8 cellular contexts compared by ENCODE assay signal in the genomic region with DNA sequence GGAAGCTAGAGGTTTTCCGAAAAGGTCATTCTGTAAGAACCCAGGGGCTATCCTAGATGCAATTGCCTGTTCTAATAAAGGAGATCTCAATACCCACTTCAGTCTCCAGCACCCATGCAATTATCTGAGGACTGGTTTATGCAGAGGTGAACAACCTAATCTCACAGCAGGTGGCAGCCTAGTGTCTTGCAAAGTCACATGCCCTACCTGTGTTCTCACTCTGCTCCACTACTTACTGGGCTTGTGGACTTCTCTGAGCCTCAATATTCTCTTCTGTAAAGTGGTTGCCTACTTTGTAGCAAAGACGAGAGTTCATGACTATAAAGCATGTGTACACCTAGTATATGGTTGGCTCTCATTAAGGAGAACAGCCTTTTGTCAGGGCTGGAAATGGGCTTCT. TPM values are rescaled to one million over a fixed set of nuclear protein-coding genes. Genes with fewer than 3 reads are reported as not detected.
DNase-seq lines count a peak whose midpoint lies in the region; ATAC-seq and TF ChIP-seq lines count a peak whose summit lies in the region.

No MANE protein-coding gene starts in this region.

- DNase-seq in DMS153 treated with DMSO at 0.1 percent for 48 hours (lab: John Stamatoyannopoulos, UW; ENCODE audit: unreplicated experiment), result peak; percentile 17
- DNase-seq in GM19238 (ENCODE audit: insufficient read length, low spot score), result peak; percentile 45
- DNase-seq in NCI-H1105 (lab: John Stamatoyannopoulos, UW), result peak; percentile 42
- peak; percentile 5 for DNase-seq in activated T-helper 1 cell treated with anti-CD3 and anti-CD28 coated beads, Interleukin-12 subunit alpha, Interleukin-12 subunit beta, Interleukin-2, Interleukin-4 antibody, amounts not matched to agents 30 ng/mL and 10 ng/mL and 1 ng/mL, durations not matched to agents 14 hours and 24 hours and 36 hours (ENCODE audit: low spot score)
- peak; percentile 13 to 57 for DNase-seq in lung microvascular endothelial cell (ENCODE audit: low read depth in 2 of 2)
- no peak for DNase-seq in WTC11 (ENCODE audit: low spot score)
- no peak for DNase-seq in activated CD8-positive, alpha-beta memory T cell treated with anti-CD3 and anti-CD28 coated beads for 24 hours

- no peak for TF ChIP-seq CTCF in WTC11 (IDR thresholded peaks at IDR 0.05)

- no peaks in the 10 kb centered on the region for H3K36me3 Mint-ChIP-seq in activated T-helper 1 cell treated with anti-CD3 and anti-CD28 coated beads, Interleukin-12 subunit alpha, Interleukin-12 subunit beta, Interleukin-2, Interleukin-4 antibody, amounts not matched to agents 30 ng/mL and 10 ng/mL and 1 ng/mL, durations not matched to agents 14 hours and 24 hours and 36 hours (ENCODE audit: low read depth)
- no peaks in the 10 kb centered on the region for H3K36me3 Mint-ChIP-seq in WTC11

- POLR2A ChIA-PET in WTC11 (lab: Charles Lee), result no interaction called here

- H3K9me3 Mint-ChIP-seq in activated T-helper 1 cell treated with anti-CD3 and anti-CD28 coated beads, Interleukin-12 subunit alpha, Interleukin-12 subunit beta, Interleukin-2, Interleukin-4 antibody, amounts not matched to agents 30 ng/mL and 10 ng/mL and 1 ng/mL, durations not matched to agents 14 hours and 24 hours and 36 hours, result no peaks in the 10 kb centered on the region
- no peaks in the 10 kb centered on the region for H3K9me3 Mint-ChIP-seq in WTC11

- H3K4me1 Mint-ChIP-seq in activated T-helper 1 cell treated with anti-CD3 and anti-CD28 coated beads, Interleukin-12 subunit alpha, Interleukin-12 subunit beta, Interleukin-2, Interleukin-4 antibody, amounts not matched to agents 30 ng/mL and 10 ng/mL and 1 ng/mL, durations not matched to agents 14 hours and 24 hours and 36 hours (ENCODE audit: low read depth), result no peaks in the 10 kb centered on the region
- H3K4me1 Mint-ChIP-seq in WTC11, result peaks cover 6% of the 10 kb centered on the region

- no peak overlapping the region for H3K4me3 Mint-ChIP-seq in activated T-helper 1 cell treated with anti-CD3 and anti-CD28 coated beads, Interleukin-12 subunit alpha, Interleukin-12 subunit beta, Interleukin-2, Interleukin-4 antibody, amounts not matched to agents 30 ng/mL and 10 ng/mL and 1 ng/mL, durations not matched to agents 14 hours and 24 hours and 36 hours
- no peak overlapping the region for H3K4me3 Mint-ChIP-seq in WTC11

- H3K27ac Mint-ChIP-seq in activated T-helper 1 cell treated with anti-CD3 and anti-CD28 coated beads, Interleukin-12 subunit alpha, Interleukin-12 subunit beta, Interleukin-2, Interleukin-4 antibody, amounts not matched to agents 30 ng/mL and 10 ng/mL and 1 ng/mL, durations not matched to agents 14 hours and 24 hours and 36 hours, result no peak overlapping the region
- no peak overlapping the region for H3K27ac Mint-ChIP-seq in WTC11

- intact Hi-C loops in activated T-helper 1 cell treated with anti-CD3 and anti-CD28 coated beads, Interleukin-12 subunit alpha, Interleukin-12 subunit beta, Interleukin-2, Interleukin-4 antibody, amounts not matched to agents 30 ng/mL and 10 ng/mL and 1 ng/mL, durations not matched to agents 14 hours and 24 hours and 36 hours (cut with micrococcal nuclease), result loop anchor here (1.0 kb wide), 1 partner anchor 29 kb away; no protein-coding TSS in a partner anchor

- ATAC-seq in WTC11, result no peak; the same call in 1 of the 2 replicates
- no peak for ATAC-seq in HG03378 (IDR thresholded peaks at IDR 0.05; ENCODE audit: unreplicated experiment)

- CTCF ChIA-PET in WTC11 (lab: Charles Lee), result interaction anchor here (0.5 to 1.6 kb wide), 2 partner anchors 216 to 458 kb away, joined by 3 to 5 read pairs; no protein-coding TSS in a partner anchor

- peaks cover 3% of the 10 kb centered on the region for H3K27me3 Mint-ChIP-seq in activated T-helper 1 cell treated with anti-CD3 and anti-CD28 coated beads, Interleukin-12 subunit alpha, Interleukin-12 subunit beta, Interleukin-2, Interleukin-4 antibody, amounts not matched to agents 30 ng/mL and 10 ng/mL and 1 ng/mL, durations not matched to agents 14 hours and 24 hours and 36 hours (ENCODE audit: insufficient read depth)
- peaks cover 70% of the 10 kb centered on the region for H3K27me3 Mint-ChIP-seq in WTC11 (ENCODE audit: low read depth)

TF ChIP-seq in WTC11, 78 proteins besides CTCF, POLR2A, EP300 and RAD21:
- TF ChIP-seq, protein P1, sequence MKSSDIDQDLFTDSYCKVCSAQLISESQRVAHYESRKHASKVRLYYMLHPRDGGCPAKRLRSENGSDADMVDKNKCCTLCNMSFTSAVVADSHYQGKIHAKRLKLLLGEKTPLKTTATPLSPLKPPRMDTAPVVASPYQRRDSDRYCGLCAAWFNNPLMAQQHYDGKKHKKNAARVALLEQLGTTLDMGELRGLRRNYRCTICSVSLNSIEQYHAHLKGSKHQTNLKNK (CRISPR knock-in tag; IDR thresholded peaks at IDR 0.05), result no peak
- TF ChIP-seq ZNF121 (CRISPR knock-in tag; IDR thresholded peaks at IDR 0.05), result no peak

RNA-seq across cellular contexts. Expression of gene ALDH1B1, which starts 21.0 kb away (rescaled TPM):
- total RNA-seq in activated T-helper 1 cell treated with anti-CD3 and anti-CD28 coated beads, Interleukin-12 subunit alpha, Interleukin-12 subunit beta, Interleukin-2, Interleukin-4 antibody, amounts not matched to agents 30 ng/mL and 10 ng/mL and 1 ng/mL, durations not matched to agents 14 hours and 24 hours and 36 hours, result 31.2 and 31.4 TPM in 2 replicates
- total RNA-seq in lung microvascular endothelial cell (9.2 and 11.1 TPM in 2 replicates), WTC11 (2021) (55.5 to 64.6 TPM (median 61.4 TPM) in 3 replicates)

RNA-seq across cellular contexts. Expression of gene IGFBPL1, which starts 52.8 kb away (rescaled TPM):
- total RNA-seq in activated T-helper 1 cell treated with anti-CD3 and anti-CD28 coated beads, Interleukin-12 subunit alpha, Interleukin-12 subunit beta, Interleukin-2, Interleukin-4 antibody, amounts not matched to agents 30 ng/mL and 10 ng/mL and 1 ng/mL, durations not matched to agents 14 hours and 24 hours and 36 hours, result not detected in 2 replicates
- total RNA-seq in lung microvascular endothelial cell, result under 0.01 and 0.20 TPM in 2 replicates
- total RNA-seq in WTC11 (2021), result 36.7 to 44.9 TPM (median 42.6 TPM) in 3 replicates

Comparison
In these comparisons a context has a peak if more than half of its experiments do, and no peak if none do; other contexts are left out.
1. DNase-seq: peak in DMS153 treated with DMSO at 0.1 percent for 48 hours (single experiment), GM19238 (single experiment), NCI-H1105 (single experiment), activated T-helper 1 cell treated with anti-CD3 and anti-CD28 coated beads, Interleukin-12 subunit alpha, Interleukin-12 subunit beta, Interleukin-2, Interleukin-4 antibody, amounts not matched to agents 30 ng/mL and 10 ng/mL and 1 ng/mL, durations not matched to agents 14 hours and 24 hours and 36 hours (single experiment) and lung microvascular endothelial cell (2 of 2); none in WTC11 (single experiment) and activated CD8-positive, alpha-beta memory T cell treated with anti-CD3 and anti-CD28 coated beads for 24 hours (single experiment).
2. RNA of gene IGFBPL1, which starts 52.8 kb away (total RNA-seq): 36.7 to 44.9 TPM in WTC11; under 0.01 to 0.20 TPM in lung microvascular endothelial cell and not detected in activated T-helper 1 cell treated with anti-CD3 and anti-CD28 coated beads, Interleukin-12 subunit alpha, Interleukin-12 subunit beta, Interleukin-2, Interleukin-4 antibody, amounts not matched to agents 30 ng/mL and 10 ng/mL and 1 ng/mL, durations not matched to agents 14 hours and 24 hours and 36 hours; every median in the first group is over 10 times any median in the second.